ENCODE assay signal across 8 cellular contexts in genomic region chr6:38871745-38872568, GRCh38.
A peak's percentile ranks its signal among the peaks of the same experiment; 100 is the strongest.
DNase-seq lines count a peak whose midpoint lies in the region; ATAC-seq lines count a peak whose summit lies in the region.

No MANE protein-coding gene starts in this region.

- H3K27me3 ChIP-seq in iPS DF 6.9 (ENCODE audit: control insufficient read depth, insufficient read depth, low read length) = no peaks in the 10 kb centered on the region

- WGBS in iPS DF 6.9 (ENCODE audit: insufficient coverage, insufficient read length) = no CpG with 5 or more reads among the region's 15 CpGs

- ATAC-seq in GM19455 (IDR thresholded peaks at IDR 0.05; ENCODE audit: unreplicated experiment) = no peak

- no peak overlapping the region for H3K4me3 ChIP-seq in iPS DF 6.9 (ENCODE audit: low read length)

- no peaks in the 10 kb centered on the region for H3K9me3 ChIP-seq in iPS DF 6.9 (ENCODE audit: control insufficient read depth, insufficient read depth, low read length)

- H3K27ac ChIP-seq in iPS DF 6.9 (ENCODE audit: low read length) = no peak overlapping the region

- DNase-seq in GM04504 (ENCODE audit: low read depth) (peak; percentile 11), NAMALWA (ENCODE audit: low spot score) (peak; percentile 72), T-helper 1 cell (peak in 3 of 5 donors; percentile 16 to 29 (median 26)), astrocyte of the hippocampus (ENCODE audit: low read depth, low spot score) (peak; percentile 70), iPS DF 6.9 (ENCODE audit: low read depth, low spot score) (peak; percentile 64), T1000 (lab: John Stamatoyannopoulos, UW) (no peak)
- DNase-seq in stimulated activated CD4-positive, alpha-beta T cell treated with anti-CD3 and anti-CD28 coated beads, Interleukin-12 subunit alpha, Interleukin-12 subunit beta, amount 100 ng/mL, for 48 hours (ENCODE audit: low read depth in 2 of 3, low spot score in 1 of 3) = peak; percentile 27 to 64 (median 51)

- H3K4me1 ChIP-seq in iPS DF 6.9 (ENCODE audit: control insufficient read depth, insufficient read depth, low read length) = no peaks in the 10 kb centered on the region

- H3K36me3 ChIP-seq in iPS DF 6.9 (ENCODE audit: control insufficient read depth, insufficient read depth, low read length) = no peaks in the 10 kb centered on the region
